ENCODE assay signal across 2 cellular contexts in the genomic region with DNA sequence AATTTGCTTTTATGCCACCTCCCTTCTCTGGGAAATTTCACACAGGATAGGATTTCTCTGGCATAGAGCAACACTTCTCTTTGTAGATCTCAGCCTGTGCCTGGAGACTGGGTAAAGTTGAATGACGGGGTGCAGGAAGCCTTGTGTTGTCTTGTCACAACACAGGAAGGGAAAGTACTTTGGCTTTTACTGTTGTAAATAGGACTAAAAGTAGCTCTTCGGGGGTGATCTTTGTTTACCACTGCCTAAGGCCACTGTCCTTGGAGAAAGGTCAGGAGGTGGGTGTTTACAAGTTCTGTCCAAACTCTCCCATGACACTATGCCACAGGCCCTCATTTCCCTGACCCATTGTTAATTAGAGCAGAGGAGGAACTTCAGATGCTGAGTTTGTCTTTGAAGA.
TF ChIP-seq lines count a peak whose summit lies in the region.

No MANE protein-coding gene starts in this region.

TF ChIP-seq in WTC11, 78 proteins besides CTCF, POLR2A, EP300 and RAD21 (continued from another document):
- TF ChIP-seq, protein P1, sequence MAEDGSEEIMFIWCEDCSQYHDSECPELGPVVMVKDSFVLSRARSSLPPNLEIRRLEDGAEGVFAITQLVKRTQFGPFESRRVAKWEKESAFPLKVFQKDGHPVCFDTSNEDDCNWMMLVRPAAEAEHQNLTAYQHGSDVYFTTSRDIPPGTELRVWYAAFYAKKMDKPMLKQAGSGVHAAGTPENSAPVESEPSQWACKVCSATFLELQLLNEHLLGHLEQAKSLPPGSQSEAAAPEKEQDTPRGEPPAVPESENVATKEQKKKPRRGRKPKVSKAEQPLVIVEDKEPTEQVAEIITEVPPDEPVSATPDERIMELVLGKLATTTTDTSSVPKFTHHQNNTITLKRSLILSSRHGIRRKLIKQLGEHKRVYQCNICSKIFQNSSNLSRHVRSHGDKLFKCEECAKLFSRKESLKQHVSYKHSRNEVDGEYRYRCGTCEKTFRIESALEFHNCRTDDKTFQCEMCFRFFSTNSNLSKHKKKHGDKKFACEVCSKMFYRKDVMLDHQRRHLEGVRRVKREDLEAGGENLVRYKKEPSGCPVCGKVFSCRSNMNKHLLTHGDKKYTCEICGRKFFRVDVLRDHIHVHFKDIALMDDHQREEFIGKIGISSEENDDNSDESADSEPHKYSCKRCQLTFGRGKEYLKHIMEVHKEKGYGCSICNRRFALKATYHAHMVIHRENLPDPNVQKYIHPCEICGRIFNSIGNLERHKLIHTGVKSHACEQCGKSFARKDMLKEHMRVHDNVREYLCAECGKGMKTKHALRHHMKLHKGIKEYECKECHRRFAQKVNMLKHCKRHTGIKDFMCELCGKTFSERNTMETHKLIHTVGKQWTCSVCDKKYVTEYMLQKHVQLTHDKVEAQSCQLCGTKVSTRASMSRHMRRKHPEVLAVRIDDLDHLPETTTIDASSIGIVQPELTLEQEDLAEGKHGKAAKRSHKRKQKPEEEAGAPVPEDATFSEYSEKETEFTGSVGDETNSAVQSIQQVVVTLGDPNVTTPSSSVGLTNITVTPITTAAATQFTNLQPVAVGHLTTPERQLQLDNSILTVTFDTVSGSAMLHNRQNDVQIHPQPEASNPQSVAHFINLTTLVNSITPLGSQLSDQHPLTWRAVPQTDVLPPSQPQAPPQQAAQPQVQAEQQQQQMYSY (CRISPR knock-in tag; IDR thresholded peaks at IDR 0.05): no peak
- TF ChIP-seq, protein P2, sequence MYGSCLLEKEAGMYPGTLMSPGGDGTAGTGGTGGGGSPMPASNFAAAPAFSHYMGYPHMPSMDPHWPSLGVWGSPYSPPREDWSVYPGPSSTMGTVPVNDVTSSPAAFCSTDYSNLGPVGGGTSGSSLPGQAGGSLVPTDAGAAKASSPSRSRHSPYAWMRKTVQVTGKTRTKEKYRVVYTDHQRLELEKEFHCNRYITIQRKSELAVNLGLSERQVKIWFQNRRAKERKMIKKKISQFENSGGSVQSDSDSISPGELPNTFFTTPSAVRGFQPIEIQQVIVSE (CRISPR knock-in tag; IDR thresholded peaks at IDR 0.05; ENCODE audit: borderline replicate concordance): no peak
- no peak for TF ChIP-seq SP1 (CRISPR knock-in tag; conservative IDR thresholded peaks at IDR 0.05)
- no peak for TF ChIP-seq TP53 (CRISPR knock-in tag; IDR thresholded peaks at IDR 0.05)
- TF ChIP-seq ESRRA (CRISPR knock-in tag; IDR thresholded peaks at IDR 0.05; ENCODE audit: borderline replicate concordance): no peak
- TF ChIP-seq ZNF263 (CRISPR knock-in tag; IDR thresholded peaks at IDR 0.05; ENCODE audit: low read depth): no peak
- TF ChIP-seq, protein P3, sequence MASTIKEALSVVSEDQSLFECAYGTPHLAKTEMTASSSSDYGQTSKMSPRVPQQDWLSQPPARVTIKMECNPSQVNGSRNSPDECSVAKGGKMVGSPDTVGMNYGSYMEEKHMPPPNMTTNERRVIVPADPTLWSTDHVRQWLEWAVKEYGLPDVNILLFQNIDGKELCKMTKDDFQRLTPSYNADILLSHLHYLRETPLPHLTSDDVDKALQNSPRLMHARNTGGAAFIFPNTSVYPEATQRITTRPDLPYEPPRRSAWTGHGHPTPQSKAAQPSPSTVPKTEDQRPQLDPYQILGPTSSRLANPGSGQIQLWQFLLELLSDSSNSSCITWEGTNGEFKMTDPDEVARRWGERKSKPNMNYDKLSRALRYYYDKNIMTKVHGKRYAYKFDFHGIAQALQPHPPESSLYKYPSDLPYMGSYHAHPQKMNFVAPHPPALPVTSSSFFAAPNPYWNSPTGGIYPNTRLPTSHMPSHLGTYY (CRISPR knock-in tag; IDR thresholded peaks at IDR 0.05): no peak
- TF ChIP-seq, protein P4, sequence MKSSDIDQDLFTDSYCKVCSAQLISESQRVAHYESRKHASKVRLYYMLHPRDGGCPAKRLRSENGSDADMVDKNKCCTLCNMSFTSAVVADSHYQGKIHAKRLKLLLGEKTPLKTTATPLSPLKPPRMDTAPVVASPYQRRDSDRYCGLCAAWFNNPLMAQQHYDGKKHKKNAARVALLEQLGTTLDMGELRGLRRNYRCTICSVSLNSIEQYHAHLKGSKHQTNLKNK (CRISPR knock-in tag; IDR thresholded peaks at IDR 0.05): no peak
- TF ChIP-seq FOXP1 (CRISPR knock-in tag; IDR thresholded peaks at IDR 0.05; ENCODE audit: borderline replicate concordance): no peak
- TF ChIP-seq, protein P5, sequence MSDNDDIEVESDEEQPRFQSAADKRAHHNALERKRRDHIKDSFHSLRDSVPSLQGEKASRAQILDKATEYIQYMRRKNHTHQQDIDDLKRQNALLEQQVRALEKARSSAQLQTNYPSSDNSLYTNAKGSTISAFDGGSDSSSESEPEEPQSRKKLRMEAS (CRISPR knock-in tag; IDR thresholded peaks at IDR 0.05): no peak
- TF ChIP-seq ZNF671 (CRISPR knock-in tag; IDR thresholded peaks at IDR 0.05): no peak

TF ChIP-seq in HepG2, 621 proteins besides CTCF, POLR2A, EP300 and RAD21 (continued from another document and continues in another):
- TF ChIP-seq CCAR2 (optimal IDR thresholded peaks at IDR 0.05; ENCODE audit: low read depth, low read length) (no peak), TGIF2 (CRISPR knock-in tag; IDR thresholded peaks at IDR 0.05) (no peak), ZNF121 (CRISPR knock-in tag; IDR thresholded peaks at IDR 0.05) (no peak), ZNF160 (CRISPR knock-in tag; IDR thresholded peaks at IDR 0.05) (no peak), MBD4 (IDR thresholded peaks at IDR 0.05; ENCODE audit: borderline replicate concordance, low read length) (no peak), ZSCAN30 (CRISPR knock-in tag; IDR thresholded peaks at IDR 0.05) (no peak), FOXO1 (CRISPR knock-in tag; IDR thresholded peaks at IDR 0.05) (peak; percentile 95), PAX8 (CRISPR knock-in tag; IDR thresholded peaks at IDR 0.05; ENCODE audit: borderline replicate concordance) (no peak), CBX1 (IDR thresholded peaks at IDR 0.05; ENCODE audit: low read depth) (no peak), GFI1 (CRISPR knock-in tag; IDR thresholded peaks at IDR 0.05; ENCODE audit: borderline replicate concordance) (peak; percentile 37; the same call in 1 of the 2 replicates), HOXA5 (CRISPR knock-in tag; IDR thresholded peaks at IDR 0.05) (no peak), PHF5A (CRISPR knock-in tag; IDR thresholded peaks at IDR 0.05; ENCODE audit: low read depth, unreplicated experiment) (no peak), HNF4G (IDR thresholded peaks at IDR 0.05; ENCODE audit: borderline replicate concordance, low read depth, low read length) (no peak), HNF4G (CRISPR knock-in tag; IDR thresholded peaks at IDR 0.05; ENCODE audit: borderline replicate concordance, low read depth) (no peak), RXRA (CRISPR knock-in tag; IDR thresholded peaks at IDR 0.05) (no peak; the same call in 1 of the 2 replicates), MEIS1 (CRISPR knock-in tag; IDR thresholded peaks at IDR 0.05; ENCODE audit: borderline replicate concordance) (no peak), HCFC1 (IDR thresholded peaks at IDR 0.05; ENCODE audit: low read depth, low read length) (no peak), ZNF446 (CRISPR knock-in tag; IDR thresholded peaks at IDR 0.05) (no peak), SOX13 (IDR thresholded peaks at IDR 0.05) (no peak), SOX13 (CRISPR knock-in tag; conservative IDR thresholded peaks at IDR 0.05 in 1 of 2, IDR thresholded peaks at IDR 0.05 in 1 of 2) (peak in 1 of 2 experiments; percentile 74; a peak in 1 of 4 replicates), ZBTB38 (CRISPR knock-in tag; IDR thresholded peaks at IDR 0.05) (no peak), PHB2 (IDR thresholded peaks at IDR 0.05; ENCODE audit: partially characterized antibody) (no peak), ZSCAN29 (CRISPR knock-in tag; conservative IDR thresholded peaks at IDR 0.05) (no peak), CEBPB (IDR thresholded peaks at IDR 0.05; ENCODE audit: borderline replicate concordance, low read depth, low read length) (no peak), HIVEP1 (CRISPR knock-in tag; IDR thresholded peaks at IDR 0.05) (no peak), IRX3 (CRISPR knock-in tag; IDR thresholded peaks at IDR 0.05; ENCODE audit: borderline replicate concordance, low read depth) (no peak), SIN3B (IDR thresholded peaks at IDR 0.05; ENCODE audit: low read length) (no peak), ZNF652 (CRISPR knock-in tag; IDR thresholded peaks at IDR 0.05; ENCODE audit: borderline replicate concordance, low read depth) (no peak), SOX6 (IDR thresholded peaks at IDR 0.05) (no peak), SOX6 (CRISPR knock-in tag; IDR thresholded peaks at IDR 0.05) (peak; percentile 79), RORA (CRISPR knock-in tag; IDR thresholded peaks at IDR 0.05) (no peak), MEIS2 (CRISPR knock-in tag; IDR thresholded peaks at IDR 0.05) (no peak), YEATS2 (CRISPR knock-in tag; IDR thresholded peaks at IDR 0.05; ENCODE audit: borderline replicate concordance) (no peak)
- TF ChIP-seq, protein P6, sequence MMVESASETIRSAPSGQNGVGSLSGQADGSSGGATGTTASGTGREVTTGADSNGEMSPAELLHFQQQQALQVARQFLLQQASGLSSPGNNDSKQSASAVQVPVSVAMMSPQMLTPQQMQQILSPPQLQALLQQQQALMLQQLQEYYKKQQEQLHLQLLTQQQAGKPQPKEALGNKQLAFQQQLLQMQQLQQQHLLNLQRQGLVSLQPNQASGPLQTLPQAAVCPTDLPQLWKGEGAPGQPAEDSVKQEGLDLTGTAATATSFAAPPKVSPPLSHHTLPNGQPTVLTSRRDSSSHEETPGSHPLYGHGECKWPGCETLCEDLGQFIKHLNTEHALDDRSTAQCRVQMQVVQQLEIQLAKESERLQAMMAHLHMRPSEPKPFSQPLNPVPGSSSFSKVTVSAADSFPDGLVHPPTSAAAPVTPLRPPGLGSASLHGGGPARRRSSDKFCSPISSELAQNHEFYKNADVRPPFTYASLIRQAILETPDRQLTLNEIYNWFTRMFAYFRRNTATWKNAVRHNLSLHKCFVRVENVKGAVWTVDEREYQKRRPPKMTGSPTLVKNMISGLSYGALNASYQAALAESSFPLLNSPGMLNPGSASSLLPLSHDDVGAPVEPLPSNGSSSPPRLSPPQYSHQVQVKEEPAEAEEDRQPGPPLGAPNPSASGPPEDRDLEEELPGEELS (CRISPR knock-in tag; IDR thresholded peaks at IDR 0.05): peak; percentile 83
- TF ChIP-seq, protein P7, sequence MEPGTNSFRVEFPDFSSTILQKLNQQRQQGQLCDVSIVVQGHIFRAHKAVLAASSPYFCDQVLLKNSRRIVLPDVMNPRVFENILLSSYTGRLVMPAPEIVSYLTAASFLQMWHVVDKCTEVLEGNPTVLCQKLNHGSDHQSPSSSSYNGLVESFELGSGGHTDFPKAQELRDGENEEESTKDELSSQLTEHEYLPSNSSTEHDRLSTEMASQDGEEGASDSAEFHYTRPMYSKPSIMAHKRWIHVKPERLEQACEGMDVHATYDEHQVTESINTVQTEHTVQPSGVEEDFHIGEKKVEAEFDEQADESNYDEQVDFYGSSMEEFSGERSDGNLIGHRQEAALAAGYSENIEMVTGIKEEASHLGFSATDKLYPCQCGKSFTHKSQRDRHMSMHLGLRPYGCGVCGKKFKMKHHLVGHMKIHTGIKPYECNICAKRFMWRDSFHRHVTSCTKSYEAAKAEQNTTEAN (CRISPR knock-in tag; conservative IDR thresholded peaks at IDR 0.05): no peak
- TF ChIP-seq, protein P8, sequence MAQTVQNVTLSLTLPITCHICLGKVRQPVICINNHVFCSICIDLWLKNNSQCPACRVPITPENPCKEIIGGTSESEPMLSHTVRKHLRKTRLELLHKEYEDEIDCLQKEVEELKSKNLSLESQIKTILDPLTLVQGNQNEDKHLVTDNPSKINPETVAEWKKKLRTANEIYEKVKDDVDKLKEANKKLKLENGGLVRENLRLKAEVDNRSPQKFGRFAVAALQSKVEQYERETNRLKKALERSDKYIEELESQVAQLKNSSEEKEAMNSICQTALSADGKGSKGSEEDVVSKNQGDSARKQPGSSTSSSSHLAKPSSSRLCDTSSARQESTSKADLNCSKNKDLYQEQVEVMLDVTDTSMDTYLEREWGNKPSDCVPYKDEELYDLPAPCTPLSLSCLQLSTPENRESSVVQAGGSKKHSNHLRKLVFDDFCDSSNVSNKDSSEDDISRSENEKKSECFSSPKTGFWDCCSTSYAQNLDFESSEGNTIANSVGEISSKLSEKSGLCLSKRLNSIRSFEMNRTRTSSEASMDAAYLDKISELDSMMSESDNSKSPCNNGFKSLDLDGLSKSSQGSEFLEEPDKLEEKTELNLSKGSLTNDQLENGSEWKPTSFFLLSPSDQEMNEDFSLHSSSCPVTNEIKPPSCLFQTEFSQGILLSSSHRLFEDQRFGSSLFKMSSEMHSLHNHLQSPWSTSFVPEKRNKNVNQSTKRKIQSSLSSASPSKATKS (CRISPR knock-in tag; IDR thresholded peaks at IDR 0.05): no peak
- TF ChIP-seq, protein P9, sequence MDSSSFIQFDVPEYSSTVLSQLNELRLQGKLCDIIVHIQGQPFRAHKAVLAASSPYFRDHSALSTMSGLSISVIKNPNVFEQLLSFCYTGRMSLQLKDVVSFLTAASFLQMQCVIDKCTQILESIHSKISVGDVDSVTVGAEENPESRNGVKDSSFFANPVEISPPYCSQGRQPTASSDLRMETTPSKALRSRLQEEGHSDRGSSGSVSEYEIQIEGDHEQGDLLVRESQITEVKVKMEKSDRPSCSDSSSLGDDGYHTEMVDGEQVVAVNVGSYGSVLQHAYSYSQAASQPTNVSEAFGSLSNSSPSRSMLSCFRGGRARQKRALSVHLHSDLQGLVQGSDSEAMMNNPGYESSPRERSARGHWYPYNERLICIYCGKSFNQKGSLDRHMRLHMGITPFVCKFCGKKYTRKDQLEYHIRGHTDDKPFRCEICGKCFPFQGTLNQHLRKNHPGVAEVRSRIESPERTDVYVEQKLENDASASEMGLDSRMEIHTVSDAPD (CRISPR knock-in tag; IDR thresholded peaks at IDR 0.05): no peak
- TF ChIP-seq, protein P10, sequence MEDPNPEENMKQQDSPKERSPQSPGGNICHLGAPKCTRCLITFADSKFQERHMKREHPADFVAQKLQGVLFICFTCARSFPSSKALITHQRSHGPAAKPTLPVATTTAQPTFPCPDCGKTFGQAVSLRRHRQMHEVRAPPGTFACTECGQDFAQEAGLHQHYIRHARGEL (CRISPR knock-in tag; IDR thresholded peaks at IDR 0.05): no peak
- TF ChIP-seq, protein P11, sequence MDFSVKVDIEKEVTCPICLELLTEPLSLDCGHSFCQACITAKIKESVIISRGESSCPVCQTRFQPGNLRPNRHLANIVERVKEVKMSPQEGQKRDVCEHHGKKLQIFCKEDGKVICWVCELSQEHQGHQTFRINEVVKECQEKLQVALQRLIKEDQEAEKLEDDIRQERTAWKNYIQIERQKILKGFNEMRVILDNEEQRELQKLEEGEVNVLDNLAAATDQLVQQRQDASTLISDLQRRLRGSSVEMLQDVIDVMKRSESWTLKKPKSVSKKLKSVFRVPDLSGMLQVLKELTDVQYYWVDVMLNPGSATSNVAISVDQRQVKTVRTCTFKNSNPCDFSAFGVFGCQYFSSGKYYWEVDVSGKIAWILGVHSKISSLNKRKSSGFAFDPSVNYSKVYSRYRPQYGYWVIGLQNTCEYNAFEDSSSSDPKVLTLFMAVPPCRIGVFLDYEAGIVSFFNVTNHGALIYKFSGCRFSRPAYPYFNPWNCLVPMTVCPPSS (IDR thresholded peaks at IDR 0.05): no peak
- TF ChIP-seq, protein P12, sequence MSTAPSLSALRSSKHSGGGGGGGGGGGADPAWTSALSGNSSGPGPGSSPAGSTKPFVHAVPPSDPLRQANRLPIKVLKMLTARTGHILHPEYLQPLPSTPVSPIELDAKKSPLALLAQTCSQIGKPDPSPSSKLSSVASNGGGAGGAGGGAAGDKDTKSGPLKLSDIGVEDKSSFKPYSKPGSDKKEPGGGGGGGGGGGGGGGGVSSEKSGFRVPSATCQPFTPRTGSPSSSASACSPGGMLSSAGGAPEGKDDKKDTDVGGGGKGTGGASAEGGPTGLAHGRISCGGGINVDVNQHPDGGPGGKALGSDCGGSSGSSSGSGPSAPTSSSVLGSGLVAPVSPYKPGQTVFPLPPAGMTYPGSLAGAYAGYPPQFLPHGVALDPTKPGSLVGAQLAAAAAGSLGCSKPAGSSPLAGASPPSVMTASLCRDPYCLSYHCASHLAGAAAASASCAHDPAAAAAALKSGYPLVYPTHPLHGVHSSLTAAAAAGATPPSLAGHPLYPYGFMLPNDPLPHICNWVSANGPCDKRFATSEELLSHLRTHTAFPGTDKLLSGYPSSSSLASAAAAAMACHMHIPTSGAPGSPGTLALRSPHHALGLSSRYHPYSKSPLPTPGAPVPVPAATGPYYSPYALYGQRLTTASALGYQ (CRISPR knock-in tag; IDR thresholded peaks at IDR 0.05): no peak
